In genomic region chr9:132008184-132008781, GRCh38 we compare ENCODE assay signal across 11 cellular contexts.
DNase-seq lines count a peak whose midpoint lies in the region; ATAC-seq and TF ChIP-seq lines count a peak whose summit lies in the region.
"Had no signal": no experiment of that assay in that cellular context is flagged by ENCODE, and none has a peak within 500 bp of the region (broad histone marks: within the 10 kb centered on the region; RNA-seq: fewer than 3 reads in every experiment).

No MANE protein-coding gene starts in this region.

- H3K4me3 ChIP-seq in RWPE2 (ENCODE audit: severe bottlenecking) = no peak overlapping the region
- H3K4me3 ChIP-seq in retinal pigment epithelial cell (ENCODE audit: low read length) = no peak overlapping the region
- H3K4me3 ChIP-seq: adrenal gland, suprapubic skin had no signal

- 0 out of 2 replicates have a peak, but pooled peaks cover 3% of the 10 kb centered on the region for H3K27me3 Mint-ChIP-seq in HFFc6 (ENCODE audit: insufficient read depth)

- H3K4me1 Mint-ChIP-seq in HFFc6 (ENCODE audit: low read depth) = peaks cover 51% of the 10 kb centered on the region

- no peaks in the 10 kb centered on the region for H3K9me3 ChIP-seq in RWPE2 (ENCODE audit: severe bottlenecking)
- H3K9me3 ChIP-seq: adrenal gland, suprapubic skin had no signal

- ATAC-seq in RWPE2 (ENCODE audit: low read depth) = peak; percentile 96
- ATAC-seq in HG03135 (IDR thresholded peaks at IDR 0.05; ENCODE audit: unreplicated experiment) = no peak

- no peaks in the 10 kb centered on the region for H3K27me3 ChIP-seq in RWPE2 (ENCODE audit: insufficient read depth, poor library complexity, severe bottlenecking)
- H3K27me3 ChIP-seq: adrenal gland, suprapubic skin had no signal

- H3K9me3 Mint-ChIP-seq in HFFc6 = peaks cover 3% of the 10 kb centered on the region; the same call in 1 of the 2 replicates

- TF ChIP-seq CTCF in HFFc6 (IDR thresholded peaks at IDR 0.05) (no peak), RWPE2 (IDR thresholded peaks at IDR 0.05; ENCODE audit: poor library complexity, severe bottlenecking) (no peak), retinal pigment epithelial cell (conservative IDR thresholded peaks at IDR 0.05; ENCODE audit: low read depth, low read length) (no peak)

- peak overlapping the region; percentile 64 for H3K4me3 Mint-ChIP-seq in HFFc6

- peaks cover 3% of the 10 kb centered on the region; the same call in 1 of the 2 replicates for H3K36me3 ChIP-seq in RWPE2 (ENCODE audit: low read depth)
- H3K36me3 ChIP-seq: adrenal gland had no signal

- peaks cover 39% of the 10 kb centered on the region for H3K4me1 ChIP-seq in RWPE2 (ENCODE audit: insufficient read depth, poor library complexity, severe bottlenecking)

- DNase-seq in HFFc6 (peak; percentile 73), RWPE2 (ENCODE audit: low spot score) (no peak), epithelial cell of prostate (ENCODE audit: low read depth, low spot score) (no peak), retinal pigment epithelial cell (ENCODE audit: low read depth) (peak; percentile 30), cardiac septum (ENCODE audit: low spot score) (no peak)
- no peak for DNase-seq in stimulated activated naive CD4-positive, alpha-beta T cell (lab: John Stamatoyannopoulos, UW)
- DNase-seq: activated CD8-positive, alpha-beta memory T cell treated with anti-CD3 and anti-CD28 coated beads, Interleukin-2, amount 50 U/mL, for 48 hours; adrenal gland; retina had no signal

- H3K36me3 Mint-ChIP-seq in HFFc6 (ENCODE audit: low read depth) = peaks cover 42% of the 10 kb centered on the region

- peak overlapping the region; percentile 84 for H3K27ac Mint-ChIP-seq in HFFc6

- intact Hi-C loops in cardiac septum (cut with DNase I) = no loop called here

- H3K27ac ChIP-seq in RWPE2 (ENCODE audit: poor library complexity, severe bottlenecking) (peak overlapping the region; percentile 65), epithelial cell of prostate (peak overlapping the region; percentile 90)
- H3K27ac ChIP-seq: adrenal gland, suprapubic skin had no signal

Comparison
In these comparisons a context has a peak if more than half of its experiments do, and no peak if none do; other contexts are left out.
1. DNase-seq: peak in HFFc6 (single experiment) and retinal pigment epithelial cell (single experiment); none in RWPE2 (single experiment), epithelial cell of prostate (single experiment), cardiac septum (single experiment) and stimulated activated naive CD4-positive, alpha-beta T cell (0 of 6).